In genomic region chr1:109869141-109869540, GRCh38 we compare ENCODE assay signal across 19 cellular contexts. TPM values are rescaled to one million over a fixed set of nuclear protein-coding genes. Genes with fewer than 3 reads are reported as not detected.
A peak's percentile ranks its signal among the peaks of the same experiment; 100 is the strongest.
DNase-seq lines count a peak whose midpoint lies in the region; ATAC-seq and TF ChIP-seq lines count a peak whose summit lies in the region.
"Had no signal": no experiment of that assay in that cellular context is flagged by ENCODE, and none has a peak within 500 bp of the region (broad histone marks: within the 10 kb centered on the region; RNA-seq: fewer than 3 reads in every experiment).

No MANE protein-coding gene starts in this region.

- ATAC-seq in IMR-90 (ENCODE audit: low read depth) (no peak), GM19035 (IDR thresholded peaks at IDR 0.05; ENCODE audit: unreplicated experiment) (no peak)
- ATAC-seq: CD8-positive, alpha-beta T cell; GM23338; HCT116 had no signal

- intact Hi-C loops in IMR-90 (cut with micrococcal nuclease) = no loop called here

- no peak overlapping the region for H4K5ac ChIP-seq in IMR-90 (ENCODE audit: low read depth, low read length)

- H2BK5ac ChIP-seq in IMR-90 (ENCODE audit: low read depth, low read length, poor library complexity, severe bottlenecking) = no peak overlapping the region

- DNase-seq in AG10803 (ENCODE audit: low read depth) = peak; percentile 53
- DNase-seq in IMR-90 = no peak
- DNase-seq in mesenteric fat pad (ENCODE audit: low spot score) = peak; percentile 5
- no peak for DNase-seq in SKM-1 treated with dmso at 0.1 percent for 144 hours (lab: John Stamatoyannopoulos, UW; ENCODE audit: unreplicated experiment)
- no peak for DNase-seq in CD1c-positive myeloid dendritic cell (ENCODE audit: extremely low spot score)
- no peak for DNase-seq in ecto neural progenitor cell (ENCODE audit: low spot score)
- DNase-seq: AML-193; BE2C; Caco-2; CD4-positive, CD25-positive, alpha-beta regulatory T cell; CD8-positive, alpha-beta T cell; DMS153; DND-41; H9 had no signal

- no peak overlapping the region for H2AK9ac ChIP-seq in IMR-90 (replicated peaks; ENCODE audit: low read depth, low read length, poor library complexity)

- POLR2A ChIA-PET in IMR-90 (lab: Charles Lee; ENCODE audit: unreplicated experiment) = no interaction called here

- dilution Hi-C loops in IMR-90 (cut with HindIII; ENCODE audit: low sequenced_read_pairs, unreplicated experiment) = no loop called here

- H3K36me3 ChIP-seq in IMR-90 (ENCODE audit: control insufficient read depth, insufficient read depth, low read length) = no peaks in the 10 kb centered on the region
- H3K36me3 ChIP-seq: BE2C; BLaER1 treated with 17β-estradiol and CSF1 and Interleukin-3, amounts not matched to agents 10 nM and 100 nM had no signal

- H4K8ac ChIP-seq in IMR-90 (ENCODE audit: low read depth in 2 of 2, low read length in 2 of 2) = 0 out of 4 replicates have a peak overlapping the region, but pooled peaks of 1 of the 2 experiments have one; percentile 10

- H3K9me3 ChIP-seq in IMR-90 (ENCODE audit: control insufficient read depth, insufficient read depth, low read length) = no peaks in the 10 kb centered on the region
- H3K9me3 ChIP-seq: BE2C, Caco-2 had no signal

- H3K4me3 ChIP-seq in AG10803 (ENCODE audit: low read length) = no peak overlapping the region
- no peak overlapping the region for H3K4me3 ChIP-seq in IMR-90 (ENCODE audit: insufficient read depth, low read depth, low read length)
- H3K4me3 ChIP-seq: BLaER1 treated with 17β-estradiol and CSF1 and Interleukin-3, amounts not matched to agents 10 nM and 100 nM; GM23338 had no signal

- CTCF ChIA-PET in IMR-90 (lab: Yijun Ruan, JAX) = no interaction called here

- BruUV-seq in IMR-90 (replicated peaks; lab: Mats Ljungman, UMichigan) = no TSS peak

- H3K23ac ChIP-seq in IMR-90 (ENCODE audit: low read depth, low read length) = peak overlapping the region; percentile 35; the same call in 1 of the 2 replicates

- H3K56ac ChIP-seq in IMR-90 (ENCODE audit: extremely low read depth, insufficient read depth, low read length) = no peak overlapping the region

- H3K14ac ChIP-seq in IMR-90 (replicated peaks; ENCODE audit: low read depth, low read length) = 0 out of 2 replicates have a peak overlapping the region, but pooled peaks have one; percentile 22

- peak overlapping the region; percentile 43; the same call in 1 of the 2 replicates for H3K4ac ChIP-seq in IMR-90 (ENCODE audit: low read depth, low read length)

- no peak overlapping the region for H2AFZ ChIP-seq in IMR-90 (replicated peaks; ENCODE audit: low read length, poor library complexity)
- H2AFZ ChIP-seq: GM23338 had no signal

- H4K91ac ChIP-seq in IMR-90 (ENCODE audit: insufficient read depth, low read depth, low read length) = no peak overlapping the region; the same call in 1 of the 2 replicates

- no peaks in the 10 kb centered on the region for H4K20me1 ChIP-seq in IMR-90 (ENCODE audit: insufficient read depth, low read length)
- H4K20me1 ChIP-seq: BLaER1 treated with 17β-estradiol and CSF1 and Interleukin-3, amounts not matched to agents 10 nM and 100 nM had no signal

- peak overlapping the region; percentile 70; the same call in 1 of the 2 replicates for H2BK20ac ChIP-seq in IMR-90 (ENCODE audit: low read depth, low read length)

- no peaks in the 10 kb centered on the region for H3K27me3 ChIP-seq in IMR-90 (ENCODE audit: control insufficient read depth, insufficient read depth, low read length)
- H3K27me3 ChIP-seq: BE2C; BLaER1 treated with 17β-estradiol and CSF1 and Interleukin-3, amounts not matched to agents 10 nM and 100 nM had no signal

- TF ChIP-seq RAD21 in IMR-90 (IDR thresholded peaks at IDR 0.05; ENCODE audit: low read length) = no peak

- H2BK120ac ChIP-seq in IMR-90 (ENCODE audit: low read depth, low read length) = peak overlapping the region; percentile 25; the same call in 1 of the 2 replicates

- H2BK15ac ChIP-seq in IMR-90 (ENCODE audit: low read depth, low read length) = no peak overlapping the region; the same call in 2 of the 3 replicates

- no peak overlapping the region for H3K4me2 ChIP-seq in IMR-90 (ENCODE audit: low read depth, low read length)
- H3K4me2 ChIP-seq: BLaER1 treated with 17β-estradiol and CSF1 and Interleukin-3, amounts not matched to agents 10 nM and 100 nM; GM23338 had no signal

- peaks cover 13% of the 10 kb centered on the region for H3K9me1 ChIP-seq in IMR-90 (ENCODE audit: insufficient read depth, low read length)

- H2AK5ac ChIP-seq in IMR-90 (ENCODE audit: low read depth, low read length) = peak overlapping the region; percentile 61

- H3K18ac ChIP-seq in IMR-90 (ENCODE audit: low read depth, low read length) = no peak overlapping the region

- H3K4me1 ChIP-seq in IMR-90 (ENCODE audit: control insufficient read depth, insufficient read depth, low read length) = peaks cover 26% of the 10 kb centered on the region
- H3K4me1 ChIP-seq: BE2C had no signal

- TF ChIP-seq POLR2A in IMR-90 (IDR thresholded peaks at IDR 0.05; ENCODE audit: low read depth, low read length) = no peak

- TF ChIP-seq CTCF in AG10803 (conservative IDR thresholded peaks at IDR 0.05; ENCODE audit: low read length) (no peak), IMR-90 (conservative IDR thresholded peaks at IDR 0.05; ENCODE audit: low read depth, low read length) (no peak), VCaP (conservative IDR thresholded peaks at IDR 0.05) (no peak)

- H3K79me1 ChIP-seq in IMR-90 (ENCODE audit: low read depth in 1 of 2, low read length in 2 of 2) = no peaks in the 10 kb centered on the region

- no peak overlapping the region for H3K27ac ChIP-seq in IMR-90 (ENCODE audit: insufficient read depth, low read length)
- H3K27ac ChIP-seq in VCaP = peak overlapping the region; percentile 65
- H3K27ac ChIP-seq: BLaER1 treated with 17β-estradiol and CSF1 and Interleukin-3, amounts not matched to agents 10 nM and 100 nM had no signal

- in situ Hi-C loops in IMR-90 (cut with MboI; ENCODE audit: low sequenced_read_pairs) = no loop called here

- no peak overlapping the region for H3K9ac ChIP-seq in IMR-90 (ENCODE audit: low read depth, low read length)
- H3K9ac ChIP-seq: BLaER1 treated with 17β-estradiol and CSF1 and Interleukin-3, amounts not matched to agents 10 nM and 100 nM had no signal

TF ChIP-seq in IMR-90, 13 proteins besides CTCF, POLR2A, EP300 and RAD21:
- TF ChIP-seq MAZ (IDR thresholded peaks at IDR 0.05; ENCODE audit: borderline replicate concordance, low read depth, low read length) (no peak), MXI1 (IDR thresholded peaks at IDR 0.05; ENCODE audit: borderline replicate concordance, low read depth, low read length) (no peak), FOS (IDR thresholded peaks at IDR 0.05; ENCODE audit: low read depth, low read length) (no peak), USF2 (IDR thresholded peaks at IDR 0.05; ENCODE audit: low read depth, low read length) (no peak), RCOR1 (IDR thresholded peaks at IDR 0.05; ENCODE audit: insufficient replicate concordance, low read length) (no peak), MAFK (IDR thresholded peaks at IDR 0.05; ENCODE audit: low read depth, low read length) (no peak), CHD1 (IDR thresholded peaks at IDR 0.05; ENCODE audit: low read depth, low read length) (no peak), NFE2L2 (IDR thresholded peaks at IDR 0.05; ENCODE audit: low read depth, low read length) (no peak), RFX5 (IDR thresholded peaks at IDR 0.05; ENCODE audit: low read depth, low read length) (no peak), SMC3 (IDR thresholded peaks at IDR 0.05; ENCODE audit: low read depth, low read length) (no peak), BHLHE40 (IDR thresholded peaks at IDR 0.05; ENCODE audit: low read depth, low read length) (no peak), CEBPB (IDR thresholded peaks at IDR 0.05; ENCODE audit: low read depth, low read length) (no peak)
- TF ChIP-seq, protein P1, sequence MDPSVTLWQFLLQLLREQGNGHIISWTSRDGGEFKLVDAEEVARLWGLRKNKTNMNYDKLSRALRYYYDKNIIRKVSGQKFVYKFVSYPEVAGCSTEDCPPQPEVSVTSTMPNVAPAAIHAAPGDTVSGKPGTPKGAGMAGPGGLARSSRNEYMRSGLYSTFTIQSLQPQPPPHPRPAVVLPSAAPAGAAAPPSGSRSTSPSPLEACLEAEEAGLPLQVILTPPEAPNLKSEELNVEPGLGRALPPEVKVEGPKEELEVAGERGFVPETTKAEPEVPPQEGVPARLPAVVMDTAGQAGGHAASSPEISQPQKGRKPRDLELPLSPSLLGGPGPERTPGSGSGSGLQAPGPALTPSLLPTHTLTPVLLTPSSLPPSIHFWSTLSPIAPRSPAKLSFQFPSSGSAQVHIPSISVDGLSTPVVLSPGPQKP (IDR thresholded peaks at IDR 0.05; ENCODE audit: borderline replicate concordance, low read depth, low read length) = no peak

RNA-seq across cellular contexts. Expression of gene CSF1, which starts 41.5 kb away (rescaled TPM):
- total RNA-seq in IMR-90 (2012; rRNA removed) (9.4 and 14.3 TPM in 2 replicates), mesenteric fat pad (228 TPM)
- 22.0 and 25.6 TPM in 2 replicates for polyA plus RNA-seq in IMR-90 (2012; rRNA removed)
- 19.2 and 30.9 TPM in 2 replicates for polyA plus RNA-seq in IMR-90 (2012; cell fraction: cytosol; rRNA removed)
- polyA plus RNA-seq in IMR-90 (2012; cell fraction: nucleus; rRNA removed; ENCODE audit: low replicate concordance) = 26.9 and 32.7 TPM in 2 replicates

Comparison
In these comparisons a context has a peak if more than half of its experiments do, and no peak if none do; other contexts are left out.
1. DNase-seq: peak in AG10803 (single experiment) and mesenteric fat pad (single experiment); none in IMR-90 (single experiment), SKM-1 treated with dmso at 0.1 percent for 144 hours (single experiment), CD1c-positive myeloid dendritic cell (single experiment) and ecto neural progenitor cell (single experiment).
2. RNA of gene CSF1, which starts 41.5 kb away (total RNA-seq): 228 TPM in mesenteric fat pad (single experiment); 9.4 to 14.3 TPM in IMR-90; every median in the first group is over 10 times any median in the second.